5 cellular contexts compared by ENCODE assay signal in the genomic region with DNA sequence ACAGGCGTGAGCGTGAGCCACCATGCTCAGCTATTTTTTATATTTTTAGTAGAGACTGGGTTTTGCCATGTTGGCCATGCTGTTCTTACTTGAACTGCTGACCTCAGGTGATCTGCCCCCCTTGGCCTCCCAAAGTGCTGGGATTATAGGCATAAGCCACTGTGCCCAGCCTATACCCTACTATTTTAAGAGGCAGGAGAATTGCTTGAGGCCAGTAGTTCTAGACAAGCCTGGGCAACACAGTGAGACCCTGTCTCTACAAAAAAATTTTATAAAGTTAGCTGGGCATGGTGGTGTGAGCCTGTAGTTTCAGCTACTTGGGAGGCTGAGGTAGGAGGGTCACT.
"Had no signal": no experiment of that assay in that cellular context is flagged by ENCODE, and none has a peak within 500 bp of the region (broad histone marks: within the 10 kb centered on the region; RNA-seq: fewer than 3 reads in every experiment).

No MANE protein-coding gene starts in this region.

- H3K27ac Mint-ChIP-seq: GM23338, H9 had no signal

- H3K4me3 ChIP-seq: GM23338 had no signal

- H3K4me3 Mint-ChIP-seq: GM23338, H9 had no signal

- ATAC-seq: GM23338 had no signal

- DNase-seq: H9, HCEC 1CT, IMR-90, KBM-7 had no signal
